24 cellular contexts compared by ENCODE assay signal in the genomic region with DNA sequence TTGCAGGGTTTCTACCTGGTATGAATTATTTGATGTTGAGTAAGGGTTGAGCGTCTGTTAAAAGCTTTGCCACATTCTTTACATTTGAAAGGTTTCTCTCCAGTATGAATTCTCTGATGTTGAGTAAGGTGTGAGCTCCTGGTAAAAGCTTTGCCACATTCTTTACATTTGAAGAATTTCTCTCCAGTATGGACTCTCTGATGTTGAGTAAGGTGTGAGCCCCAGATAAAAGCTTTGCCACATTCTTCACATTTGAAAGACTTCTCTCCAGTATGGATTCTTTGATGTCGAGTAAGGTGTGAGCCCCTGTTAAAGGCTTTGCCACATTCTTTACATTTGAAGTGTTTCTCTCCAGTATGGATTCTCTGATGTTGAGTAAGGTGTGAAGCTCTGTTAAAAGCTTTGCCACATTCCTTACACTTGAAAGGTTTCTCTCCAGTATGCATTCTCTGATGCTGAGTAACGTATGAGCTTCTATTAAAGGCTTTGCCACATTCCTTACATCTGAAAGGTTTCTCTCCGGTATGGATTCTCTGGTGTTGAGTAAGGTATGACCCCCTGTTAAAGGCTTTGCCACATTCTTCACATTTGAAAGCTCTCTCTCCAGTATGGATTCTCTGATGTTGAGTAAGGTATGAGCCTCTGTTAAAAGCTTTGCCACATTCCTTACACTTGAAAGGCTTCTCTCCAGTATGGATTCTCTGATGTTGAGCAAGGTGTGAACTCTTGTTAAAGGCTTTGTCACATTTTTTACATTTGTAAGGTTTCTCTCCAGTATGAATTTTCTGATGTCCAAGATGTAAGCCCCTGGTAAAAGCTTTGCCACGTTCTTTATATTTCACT. TPM values are rescaled to one million over a fixed set of nuclear protein-coding genes. Genes with fewer than 3 reads are reported as not detected.
DNase-seq lines count a peak whose midpoint lies in the region; ATAC-seq, FAIRE-seq and TF ChIP-seq lines count a peak whose summit lies in the region.
"Had no signal": no experiment of that assay in that cellular context is flagged by ENCODE, and none has a peak within 500 bp of the region (broad histone marks: within the 10 kb centered on the region; RNA-seq: fewer than 3 reads in every experiment).

No MANE protein-coding gene starts in this region.

- H3K18ac ChIP-seq in mesendoderm (ENCODE audit: low read length) = no peak overlapping the region

- H3K4ac ChIP-seq in mesendoderm (ENCODE audit: low read depth, low read length) = no peak overlapping the region

- no peak overlapping the region for H3K23ac ChIP-seq in mesendoderm (ENCODE audit: low read length)

- H4K5ac ChIP-seq in mesendoderm (ENCODE audit: low read length) = no peak overlapping the region

- ATAC-seq in GM18870 (IDR thresholded peaks at IDR 0.05; ENCODE audit: unreplicated experiment) = no peak
- ATAC-seq in GM19328 (IDR thresholded peaks at IDR 0.05; ENCODE audit: unreplicated experiment) = no peak
- ATAC-seq in GM18505 (IDR thresholded peaks at IDR 0.05; ENCODE audit: unreplicated experiment) = no peak
- ATAC-seq in HG03460 (IDR thresholded peaks at IDR 0.05; ENCODE audit: unreplicated experiment) = no peak
- ATAC-seq: Panc1 had no signal

- H3K4me2 ChIP-seq in mesendoderm (ENCODE audit: low read length) = no peak overlapping the region
- H3K4me2 ChIP-seq: SK-N-SH had no signal

- H3K27ac ChIP-seq in mesendoderm (ENCODE audit: low read depth, low read length) = no peak overlapping the region

- FAIRE-seq in bronchial epithelial cell (lab: Jason Lieb, UNC) = peak; percentile 13
- FAIRE-seq: G401.6, GM12891 had no signal

- H3K36me3 ChIP-seq in bronchial epithelial cell (ENCODE audit: control insufficient read depth, insufficient read depth, low read length) (no peaks in the 10 kb centered on the region), mesendoderm (ENCODE audit: control insufficient read depth, insufficient read depth, low read length) (peaks cover 2% of the 10 kb centered on the region)

- no peak overlapping the region for H3K4me3 ChIP-seq in bronchial epithelial cell (ENCODE audit: low read depth, low read length)
- H3K4me3 ChIP-seq in mesendoderm (ENCODE audit: low read length) = no peak overlapping the region

- H3K9ac ChIP-seq in mesendoderm (ENCODE audit: low read length) = no peak overlapping the region
- H3K9ac ChIP-seq: SK-N-SH had no signal

- no peak overlapping the region for H2BK15ac ChIP-seq in mesendoderm (replicated peaks; ENCODE audit: low read depth)

- H2BK5ac ChIP-seq in mesendoderm (ENCODE audit: low read length) = no peak overlapping the region

- no CpG with 5 or more reads among the region's 5 CpGs for WGBS in mesendoderm (ENCODE audit: extremely low coverage, insufficient coverage, low lambda C conversion rate)

- H2BK120ac ChIP-seq in mesendoderm (ENCODE audit: low read depth, low read length) = no peak overlapping the region

- DNase-seq in ELR (ENCODE audit: low read depth) = peak; percentile 11
- DNase-seq in RKO (ENCODE audit: low spot score) = peak; percentile 72
- DNase-seq in bronchial epithelial cell (ENCODE audit: low read depth) = no peak
- peak; percentile 80 for DNase-seq in mesendoderm
- DNase-seq: ACHN, AML-193, COR-L47, HCEC 1CT, IMR-90, Kasumi-1, NCI-H1105, NCI-H1694 treated with DMSO at 0.1 percent for 48 hours, NCI-H2107, NCI-H2227 treated with DMSO at 0.1 percent for 48 hours, NCI-H524 treated with DMSO at 0.1 percent for 48 hours, SHP77, SK-N-SH had no signal

- TF ChIP-seq CTCF in bronchial epithelial cell (IDR thresholded peaks at IDR 0.05; ENCODE audit: insufficient read depth, low read length, severe bottlenecking) = no peak

- no peak overlapping the region for H2AK5ac ChIP-seq in mesendoderm (ENCODE audit: low read length)

- H3K27me3 ChIP-seq in bronchial epithelial cell (ENCODE audit: control insufficient read depth, insufficient read depth, low read length) (no peaks in the 10 kb centered on the region), mesendoderm (ENCODE audit: insufficient read depth, low read length, poor library complexity) (no peaks in the 10 kb centered on the region)

- no peak overlapping the region for H4K8ac ChIP-seq in mesendoderm (ENCODE audit: low read depth, low read length)

- peaks cover 7% of the 10 kb centered on the region for H3K79me2 ChIP-seq in mesendoderm (ENCODE audit: control insufficient read depth, insufficient read depth, low read length)

- no peak overlapping the region for H3K56ac ChIP-seq in mesendoderm (ENCODE audit: low read length)

- H3K79me1 ChIP-seq in mesendoderm (ENCODE audit: low read length) = peaks cover 9% of the 10 kb centered on the region

- no peak for TF ChIP-seq POLR2A in GM18505 (IDR thresholded peaks at IDR 0.05; ENCODE audit: borderline replicate concordance, extremely low read depth, insufficient read depth, insufficient read length)

- no peaks in the 10 kb centered on the region for H3K4me1 ChIP-seq in mesendoderm (ENCODE audit: control insufficient read depth, low read depth, low read length)

RNA-seq across cellular contexts. Expression of gene ZNF519, which starts 27.1 kb away (rescaled TPM):
- total RNA-seq in bronchial epithelial cell = 0.64 and 1.3 TPM in 2 replicates
- 12.8 TPM for polyA plus RNA-seq in mesendoderm (2013, experiment 1 of 2)
- 13.3 TPM for polyA plus RNA-seq in mesendoderm (2013, experiment 2 of 2)
